In genomic region chr17:29674270-29674669, GRCh38 we compare ENCODE assay signal across 15 cellular contexts. TPM values are rescaled to one million over a fixed set of nuclear protein-coding genes. Genes with fewer than 3 reads are reported as not detected.
DNase-seq lines count a peak whose midpoint lies in the region; ATAC-seq and TF ChIP-seq lines count a peak whose summit lies in the region.
"Had no signal": no experiment of that assay in that cellular context is flagged by ENCODE, and none has a peak within 500 bp of the region (broad histone marks: within the 10 kb centered on the region; RNA-seq: fewer than 3 reads in every experiment).

No MANE protein-coding gene starts in this region.

- H3K27me3 ChIP-seq in psoas muscle (ENCODE audit: insufficient read depth in 3 of 3, low read length in 2 of 3) = no peaks in the 10 kb centered on the region
- H3K27me3 ChIP-seq: breast epithelium, Peyer's patch, transverse colon had no signal

- peak; percentile 35 to 37 for ATAC-seq in activated T-cell treated with anti-CD3 and anti-CD28 coated beads, Interleukin-2, amount 50 U/mL, for 72 hours (replicated peaks in 1 of 2)
- no peak for ATAC-seq in activated T-helper 17 cell treated with anti-CD3 and anti-CD28 coated beads, Interleukin-2, amount 50 U/mL, for 72 hours (replicated peaks)
- peak; percentile 43 to 68 (median 64) for ATAC-seq in psoas muscle

- peak overlapping the region; percentile 96 for H3K27ac Mint-ChIP-seq in activated T-cell treated with anti-CD3 and anti-CD28 coated beads, Interleukin-2, amount 50 U/mL, for 72 hours
- H3K27ac Mint-ChIP-seq in activated T-helper 17 cell treated with anti-CD3 and anti-CD28 coated beads, Interleukin-2, amount 50 U/mL, for 72 hours = peak overlapping the region; percentile 36

- H3K9me3 ChIP-seq in psoas muscle = no peaks in the 10 kb centered on the region
- H3K9me3 ChIP-seq: breast epithelium, Peyer's patch, transverse colon had no signal

- H3K27me3 Mint-ChIP-seq in activated T-cell treated with anti-CD3 and anti-CD28 coated beads, Interleukin-2, amount 50 U/mL, for 72 hours (ENCODE audit: low read depth) = no peaks in the 10 kb centered on the region
- no peaks in the 10 kb centered on the region for H3K27me3 Mint-ChIP-seq in activated T-helper 17 cell treated with anti-CD3 and anti-CD28 coated beads, Interleukin-2, amount 50 U/mL, for 72 hours

- intact Hi-C loops in psoas muscle (cut with DNase I) = no loop called here

- peak overlapping the region; percentile 20 for H3K4me3 ChIP-seq in Jurkat, Clone E6-1 (ENCODE audit: low read length)
- peak overlapping the region; percentile 69 for H3K4me3 ChIP-seq in psoas muscle
- H3K4me3 ChIP-seq: breast epithelium, Peyer's patch, transverse colon had no signal

- peaks cover 6 to 7% of the 10 kb centered on the region in 2 donors for H3K36me3 Mint-ChIP-seq in activated T-cell treated with anti-CD3 and anti-CD28 coated beads, Interleukin-2, amount 50 U/mL, for 72 hours (ENCODE audit: insufficient read depth in 2 of 2)
- H3K36me3 Mint-ChIP-seq in activated T-helper 17 cell treated with anti-CD3 and anti-CD28 coated beads, Interleukin-2, amount 50 U/mL, for 72 hours (ENCODE audit: low read depth) = peaks cover 89% of the 10 kb centered on the region

- no peak for DNase-seq in activated T-cell treated with anti-CD3 and anti-CD28 coated beads, Interleukin-2, amount 50 U/mL, for 72 hours
- DNase-seq in activated T-cell treated with anti-CD3 and anti-CD28 coated beads, Interleukin-2, amount 50 U/mL, for 1 hour = no peak
- DNase-seq in Jurkat, Clone E6-1 (ENCODE audit: low read depth, low spot score) = peak; percentile 100
- DNase-seq in psoas muscle = no peak
- DNase-seq in medulla oblongata (ENCODE audit: extremely low spot score) = no peak
- DNase-seq in DMS114 treated with DMSO at 0.1 percent for 48 hours (lab: John Stamatoyannopoulos, UW; ENCODE audit: unreplicated experiment) = no peak
- DNase-seq in LoVo (ENCODE audit: low spot score) = no peak
- DNase-seq: activated effector memory CD4-positive, alpha-beta T cell treated with anti-CD3 and anti-CD28 coated beads, Interleukin-2, amount 50 U/mL, for 16 hours; DMS53; NCI-H1436 treated with DMSO at 0.1 percent for 48 hours; NCI-H524 treated with DMSO at 0.1 percent for 48 hours; Peyer's patch; transverse colon had no signal

- H3K36me3 ChIP-seq in psoas muscle (ENCODE audit: insufficient read depth in 1 of 2, low read depth in 1 of 2) = peaks cover 0 to 58% of the 10 kb centered on the region in 2 donors
- H3K36me3 ChIP-seq: breast epithelium had no signal

- peak overlapping the region in 1 of 2 donors; percentile 45 for H3K4me3 Mint-ChIP-seq in activated T-cell treated with anti-CD3 and anti-CD28 coated beads, Interleukin-2, amount 50 U/mL, for 72 hours
- no peak overlapping the region for H3K4me3 Mint-ChIP-seq in activated T-helper 17 cell treated with anti-CD3 and anti-CD28 coated beads, Interleukin-2, amount 50 U/mL, for 72 hours

- H3K27ac ChIP-seq in psoas muscle = peak overlapping the region; percentile 88
- H3K27ac ChIP-seq: breast epithelium, transverse colon had no signal

- no peaks in the 10 kb centered on the region for H3K9me3 Mint-ChIP-seq in activated T-cell treated with anti-CD3 and anti-CD28 coated beads, Interleukin-2, amount 50 U/mL, for 72 hours
- H3K9me3 Mint-ChIP-seq in activated T-helper 17 cell treated with anti-CD3 and anti-CD28 coated beads, Interleukin-2, amount 50 U/mL, for 72 hours = no peaks in the 10 kb centered on the region

- WGBS in psoas muscle, 3 donors = 9 to 23% (median 23%) methylated on average over 1 of the region's 1 CpG

- H3K4me1 Mint-ChIP-seq in activated T-cell treated with anti-CD3 and anti-CD28 coated beads, Interleukin-2, amount 50 U/mL, for 72 hours (ENCODE audit: low read depth) = peaks cover 33% of the 10 kb centered on the region
- peaks cover 9% of the 10 kb centered on the region for H3K4me1 Mint-ChIP-seq in activated T-helper 17 cell treated with anti-CD3 and anti-CD28 coated beads, Interleukin-2, amount 50 U/mL, for 72 hours

- TF ChIP-seq CTCF in psoas muscle (IDR thresholded peaks at IDR 0.05) = no peak

- peaks cover 62% of the 10 kb centered on the region for H3K4me1 ChIP-seq in psoas muscle
- H3K4me1 ChIP-seq: breast epithelium, Peyer's patch had no signal

RNA-seq across cellular contexts. Expression of gene CORO6, which starts 51.6 kb away (rescaled TPM):
- total RNA-seq in activated T-cell treated with anti-CD3 and anti-CD28 coated beads, Interleukin-2, amount 50 U/mL, for 72 hours = 10 to 100 TPM; 10.4 to 13.9 TPM
- 1.7 TPM for polyA plus RNA-seq in Jurkat, Clone E6-1 (2012; ENCODE audit: insufficient read depth, insufficient read length)
- 10 to 100 TPM in 1 of 2 donors, 1 to 10 TPM in 1; 2.5 to 12.0 TPM for total RNA-seq in activated T-helper 17 cell treated with anti-CD3 and anti-CD28 coated beads, Interleukin-2, amount 50 U/mL, for 72 hours
- total RNA-seq in psoas muscle = 100 to 1,000 TPM; 478 to 710 (median 557) TPM
- 100 to 1,000 TPM; 182 to 495 (median 236) TPM for polyA plus RNA-seq in psoas muscle

Comparison
In these comparisons a context has a peak if more than half of its experiments do, and no peak if none do; other contexts are left out.
1. RNA of gene CORO6, which starts 51.6 kb away (total RNA-seq): 478 to 710 TPM in psoas muscle; 10.4 to 13.9 TPM in activated T-cell treated with anti-CD3 and anti-CD28 coated beads, Interleukin-2, amount 50 U/mL, for 72 hours and 2.5 to 12.0 TPM in activated T-helper 17 cell treated with anti-CD3 and anti-CD28 coated beads, Interleukin-2, amount 50 U/mL, for 72 hours; every median in the first group is over 10 times any median in the second.